21 cellular contexts compared by ENCODE assay signal in the genomic region with DNA sequence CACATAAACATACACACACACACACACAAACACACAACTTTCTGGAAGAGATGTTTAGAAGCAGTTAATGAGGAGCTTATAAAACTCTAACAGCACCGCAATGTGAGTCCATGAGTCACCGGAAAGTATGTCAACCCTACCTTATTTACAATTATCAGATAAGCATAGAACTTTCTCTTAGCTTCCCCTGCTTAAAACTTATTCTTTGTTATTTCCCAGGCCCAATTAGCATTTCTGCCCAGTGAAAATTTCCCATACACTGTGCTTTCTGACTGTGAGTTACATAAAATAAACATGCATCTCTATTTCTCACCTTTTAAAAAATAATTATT.
A peak's percentile ranks its signal among the peaks of the same experiment; 100 is the strongest.
DNase-seq lines count a peak whose midpoint lies in the region; ATAC-seq, FAIRE-seq and TF ChIP-seq lines count a peak whose summit lies in the region.
"Had no signal": no experiment of that assay in that cellular context is flagged by ENCODE, and none has a peak within 500 bp of the region (broad histone marks: within the 10 kb centered on the region; RNA-seq: fewer than 3 reads in every experiment).

No MANE protein-coding gene starts in this region.

- no peak for FAIRE-seq in A549 (lab: Jason Lieb, UNC)
- peak; percentile 23 for FAIRE-seq in astrocyte (lab: Jason Lieb, UNC)

- H2AFZ ChIP-seq in astrocyte (ENCODE audit: low read depth, low read length): no peak overlapping the region
- no peak overlapping the region for H2AFZ ChIP-seq in hepatocyte

- H3K9ac ChIP-seq in astrocyte (ENCODE audit: low read length): peak overlapping the region; percentile 77

- H3K9me3 Mint-ChIP-seq in astrocyte (ENCODE audit: unreplicated experiment): no peaks in the 10 kb centered on the region
- peaks cover 4% of the 10 kb centered on the region for H3K9me3 Mint-ChIP-seq in activated naive CD8-positive, alpha-beta T cell treated with anti-CD3 and anti-CD28 coated beads for 36 hours
- H3K9me3 Mint-ChIP-seq: stimulated activated memory B cell treated with anti-CD40 and anti-IgM and Interleukin-4, amounts not matched to agents 10 μg/mL and 1 μg/mL and 100 μg/mL, for 72 hours had no signal

- no peaks in the 10 kb centered on the region for H3K79me2 ChIP-seq in astrocyte (ENCODE audit: insufficient read depth, low read length)
- no peaks in the 10 kb centered on the region for H3K79me2 ChIP-seq in hepatocyte

- H3K27me3 Mint-ChIP-seq in astrocyte (ENCODE audit: low read depth, unreplicated experiment): no peaks in the 10 kb centered on the region
- no peaks in the 10 kb centered on the region for H3K27me3 Mint-ChIP-seq in activated naive CD8-positive, alpha-beta T cell treated with anti-CD3 and anti-CD28 coated beads for 36 hours
- H3K27me3 Mint-ChIP-seq: activated CD4-positive, alpha-beta T cell treated with anti-CD3 and anti-CD28 coated beads for 36 hours; CD4-positive, alpha-beta T cell; naive thymus-derived CD4-positive, alpha-beta T cell; stimulated activated memory B cell treated with anti-CD40 and anti-IgM and Interleukin-4, amounts not matched to agents 10 μg/mL and 1 μg/mL and 100 μg/mL, for 72 hours had no signal

- peaks cover 15% of the 10 kb centered on the region for H3K4me1 Mint-ChIP-seq in astrocyte (ENCODE audit: low read depth, unreplicated experiment)
- H3K4me1 Mint-ChIP-seq in activated naive CD8-positive, alpha-beta T cell treated with anti-CD3 and anti-CD28 coated beads for 36 hours: no peaks in the 10 kb centered on the region
- H3K4me1 Mint-ChIP-seq: activated CD4-positive, alpha-beta T cell treated with anti-CD3 and anti-CD28 coated beads for 36 hours; naive thymus-derived CD4-positive, alpha-beta T cell; stimulated activated memory B cell treated with anti-CD40 and anti-IgM and Interleukin-4, amounts not matched to agents 10 μg/mL and 1 μg/mL and 100 μg/mL, for 72 hours had no signal

- 12% methylated on average over 2 of the region's 2 CpGs for whole genome bisulfite sequencing in A549 (ENCODE audit: missing lambda C conversion rate)
- 28% methylated on average over 2 of the region's 2 CpGs for WGBS in hepatocyte (ENCODE audit: low lambda C conversion rate, missing lambda C conversion rate)

- DNase-seq in A549 (ENCODE audit: low read depth in 1 of 2, low spot score in 1 of 2) (peak in 1 of 2 experiments; percentile 32), HCEC 1CT (peak; percentile 36), astrocyte (ENCODE audit: low read depth) (peak; percentile 80), hepatocyte (ENCODE audit: low spot score) (peak; percentile 17), NCI-H1694 (lab: John Stamatoyannopoulos, UW) (no peak), HPDE6-E6E7 (ENCODE audit: extremely low spot score) (no peak)
- DNase-seq in activated naive CD8-positive, alpha-beta T cell treated with anti-CD3 and anti-CD28 coated beads for 36 hours: no peak
- DNase-seq: 8988T; activated CD4-positive, alpha-beta T cell treated with anti-CD3 and anti-CD28 coated beads for 36 hours; anterior cingulate cortex; CD4-positive, alpha-beta T cell; colonic mucosa; KBM-7; lower lobe of right lung; naive thymus-derived CD4-positive, alpha-beta T cell; NCI-H69; OCI-M1; thyroid gland had no signal

- no peak for TF ChIP-seq EP300 in A549 (IDR thresholded peaks at IDR 0.05)

- no peak for TF ChIP-seq RAD21 in A549 (conservative IDR thresholded peaks at IDR 0.05 in 1 of 2, IDR thresholded peaks at IDR 0.05 in 1 of 2)

- POLR2A ChIA-PET in A549 (lab: Yijun Ruan, JAX): no interaction called here

- H3K9me2 ChIP-seq in hepatocyte (replicated peaks; ENCODE audit: insufficient read depth): no peaks in the 10 kb centered on the region

- peak overlapping the region; percentile 91 for H3K27ac Mint-ChIP-seq in astrocyte (ENCODE audit: unreplicated experiment)
- H3K27ac Mint-ChIP-seq in activated naive CD8-positive, alpha-beta T cell treated with anti-CD3 and anti-CD28 coated beads for 36 hours: no peak overlapping the region
- H3K27ac Mint-ChIP-seq: activated CD4-positive, alpha-beta T cell treated with anti-CD3 and anti-CD28 coated beads for 36 hours; CD4-positive, alpha-beta T cell; naive thymus-derived CD4-positive, alpha-beta T cell; stimulated activated memory B cell treated with anti-CD40 and anti-IgM and Interleukin-4, amounts not matched to agents 10 μg/mL and 1 μg/mL and 100 μg/mL, for 72 hours had no signal

- H3K27ac ChIP-seq in A549 (peak overlapping the region; percentile 52 to 63; a peak in 5 of 6 replicates), astrocyte (ENCODE audit: low read depth, low read length) (peak overlapping the region; percentile 96), hepatocyte (peak overlapping the region; percentile 81)
- H3K27ac ChIP-seq: colonic mucosa, lower lobe of right lung, prostate gland, thyroid gland had no signal

- CTCF ChIA-PET in A549 (lab: Yijun Ruan, JAX): interaction anchor here (1.4 kb wide), 1 partner anchor 8 kb away, joined by 3 read pairs; no protein-coding TSS in a partner anchor

- H3K36me3 ChIP-seq in astrocyte (ENCODE audit: insufficient read depth, low read length): no peaks in the 10 kb centered on the region
- H3K36me3 ChIP-seq in hepatocyte (replicated peaks; ENCODE audit: insufficient read depth, low read depth): no peaks in the 10 kb centered on the region
- H3K36me3 ChIP-seq: colonic mucosa, lower lobe of right lung, prostate gland, thyroid gland had no signal

- no peak overlapping the region for H3K4me3 Mint-ChIP-seq in astrocyte (ENCODE audit: unreplicated experiment)
- H3K4me3 Mint-ChIP-seq in activated naive CD8-positive, alpha-beta T cell treated with anti-CD3 and anti-CD28 coated beads for 36 hours: no peak overlapping the region
- H3K4me3 Mint-ChIP-seq: activated CD4-positive, alpha-beta T cell treated with anti-CD3 and anti-CD28 coated beads for 36 hours; CD4-positive, alpha-beta T cell; naive thymus-derived CD4-positive, alpha-beta T cell; stimulated activated memory B cell treated with anti-CD40 and anti-IgM and Interleukin-4, amounts not matched to agents 10 μg/mL and 1 μg/mL and 100 μg/mL, for 72 hours had no signal

- H3K9me3 ChIP-seq in A549 (no peaks in the 10 kb centered on the region), astrocyte (ENCODE audit: insufficient read depth, low read depth, low read length) (no peaks in the 10 kb centered on the region), hepatocyte (ENCODE audit: low read depth) (no peaks in the 10 kb centered on the region)
- H3K9me3 ChIP-seq: colonic mucosa, lower lobe of right lung, prostate gland, thyroid gland had no signal

- H3K4me2 ChIP-seq in A549 (peak overlapping the region; percentile 61), astrocyte (ENCODE audit: low read length) (peak overlapping the region; percentile 65), hepatocyte (peak overlapping the region; percentile 36)

- H3K4me1 ChIP-seq in A549 (peaks cover 17% of the 10 kb centered on the region; the same call in 2 of the 3 replicates), astrocyte (ENCODE audit: insufficient read depth, low read length) (peaks cover 15% of the 10 kb centered on the region), hepatocyte (ENCODE audit: insufficient read depth) (no peaks in the 10 kb centered on the region)
- H3K4me1 ChIP-seq: colonic mucosa, lower lobe of right lung, prostate gland, thyroid gland had no signal

- H4K20me1 ChIP-seq in astrocyte (ENCODE audit: insufficient read depth, low read length): no peaks in the 10 kb centered on the region
- no peaks in the 10 kb centered on the region for H4K20me1 ChIP-seq in hepatocyte (ENCODE audit: insufficient read depth, poor library complexity, severe bottlenecking)

- no peak for TF ChIP-seq POLR2A in A549 (IDR thresholded peaks at IDR 0.05; ENCODE audit: low read length)

- H3K4me3 ChIP-seq in A549: no peak overlapping the region
- no peak overlapping the region for H3K4me3 ChIP-seq in astrocyte (ENCODE audit: insufficient read depth, low read depth, low read length)
- no peak overlapping the region for H3K4me3 ChIP-seq in hepatocyte
- H3K4me3 ChIP-seq: colonic mucosa, lower lobe of right lung, prostate gland, thyroid gland had no signal

- ATAC-seq in A549 (peak; percentile 28 to 57; a peak in 4 of 6 replicates), GM19395 (IDR thresholded peaks at IDR 0.05; ENCODE audit: unreplicated experiment) (no peak)
- ATAC-seq: activated CD4-positive, alpha-beta T cell treated with anti-CD3 and anti-CD28 coated beads for 36 hours; lower lobe of right lung; naive thymus-derived CD4-positive, alpha-beta T cell; stimulated activated memory B cell treated with anti-CD40 and anti-IgM and Interleukin-4, amounts not matched to agents 10 μg/mL and 1 μg/mL and 100 μg/mL, for 72 hours had no signal

- no peaks in the 10 kb centered on the region for H3K36me3 Mint-ChIP-seq in astrocyte (ENCODE audit: low read depth, unreplicated experiment)
- no peaks in the 10 kb centered on the region for H3K36me3 Mint-ChIP-seq in activated naive CD8-positive, alpha-beta T cell treated with anti-CD3 and anti-CD28 coated beads for 36 hours
- H3K36me3 Mint-ChIP-seq: naive thymus-derived CD4-positive, alpha-beta T cell; stimulated activated memory B cell treated with anti-CD40 and anti-IgM and Interleukin-4, amounts not matched to agents 10 μg/mL and 1 μg/mL and 100 μg/mL, for 72 hours had no signal

- H3K27me3 ChIP-seq in astrocyte (ENCODE audit: insufficient read depth, low read length): no peaks in the 10 kb centered on the region
- no peaks in the 10 kb centered on the region for H3K27me3 ChIP-seq in hepatocyte
- H3K27me3 ChIP-seq: colonic mucosa, thyroid gland had no signal

- no peak for TF ChIP-seq CTCF in A549 (IDR thresholded peaks at IDR 0.05)
- no peak for TF ChIP-seq CTCF in astrocyte (IDR thresholded peaks at IDR 0.05; ENCODE audit: insufficient read depth, low read depth, low read length)
- TF ChIP-seq CTCF in hepatocyte (IDR thresholded peaks at IDR 0.05; ENCODE audit: poor library complexity): no peak

TF ChIP-seq in A549, 52 proteins besides CTCF, POLR2A, EP300 and RAD21:
- TF ChIP-seq FOSL2 (IDR thresholded peaks at IDR 0.05): no peak
- TF ChIP-seq FOSL2 (CRISPR knock-in tag; IDR thresholded peaks at IDR 0.05): peak; percentile 19; the same call in 1 of the 2 replicates
- no peak for TF ChIP-seq MAZ (IDR thresholded peaks at IDR 0.05; ENCODE audit: borderline replicate concordance, low read depth, low read length)
- no peak for TF ChIP-seq JUNB (IDR thresholded peaks at IDR 0.05)

Comparison
In these comparisons a context has a peak if more than half of its experiments do, and no peak if none do; other contexts are left out.
1. DNase-seq: peak in HCEC 1CT (single experiment), astrocyte (single experiment) and hepatocyte (single experiment); none in NCI-H1694 (single experiment), HPDE6-E6E7 (single experiment) and activated naive CD8-positive, alpha-beta T cell treated with anti-CD3 and anti-CD28 coated beads for 36 hours (single experiment).
2. Peak in every context shown above with its lines, with median percentiles within 50 percentile points of each other: H3K27ac ChIP-seq and H3K4me2 ChIP-seq.